In the genomic region with DNA sequence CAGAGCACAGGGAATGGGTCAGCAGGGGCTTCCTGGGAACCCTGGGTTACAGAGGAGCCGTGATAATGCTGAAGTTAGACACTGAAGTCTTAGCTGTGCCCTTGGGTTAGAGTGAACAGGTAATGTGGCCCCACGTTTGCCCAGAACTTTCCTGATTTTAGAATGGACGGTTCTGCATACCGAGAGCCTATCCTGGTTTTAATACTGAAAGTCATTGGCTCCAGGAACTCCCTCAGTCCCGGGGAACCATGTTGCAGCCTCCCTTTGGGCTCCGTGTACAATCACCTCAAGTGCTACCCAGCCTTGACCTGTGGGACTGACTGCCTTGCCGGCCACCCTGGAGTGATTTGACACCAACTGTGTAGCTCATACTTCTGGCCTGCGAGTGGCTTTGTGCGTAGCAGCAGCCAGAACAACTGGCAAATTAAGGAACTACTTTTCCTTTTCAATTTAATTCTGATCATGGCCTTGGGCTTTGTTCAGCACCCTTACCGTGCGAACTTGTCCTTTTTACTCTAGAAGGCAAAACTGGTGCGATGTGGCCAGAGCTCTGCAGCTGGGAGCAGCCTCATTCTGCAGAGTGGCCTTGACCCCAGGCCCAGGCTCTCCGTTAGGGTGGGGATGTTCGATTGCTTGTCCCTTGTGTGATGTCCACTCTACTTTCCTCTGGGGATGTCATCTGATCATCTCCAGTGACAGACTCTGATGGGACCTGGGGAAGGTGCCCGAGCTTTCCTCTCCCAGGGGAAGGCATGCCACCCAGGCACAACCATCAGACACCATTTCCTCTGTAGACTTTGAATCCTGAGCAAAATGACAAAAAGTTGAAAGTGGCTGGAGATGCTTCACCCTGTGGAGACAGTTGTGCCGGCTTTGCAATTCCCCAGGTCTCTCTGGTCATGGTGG, we compare ENCODE assay signal across 22 cellular contexts.
"Had no signal": no experiment of that assay in that cellular context is flagged by ENCODE, and none has a peak within 500 bp of the region (broad histone marks: within the 10 kb centered on the region; RNA-seq: fewer than 3 reads in every experiment).

No MANE protein-coding gene starts in this region.

- H3K9me3 Mint-ChIP-seq: activated CD4-positive, alpha-beta T cell treated with anti-CD3 and anti-CD28 coated beads, Interleukin-2, amount 10 ng/mL, durations not matched to agents 24 days and 14 days had no signal

- DNase-seq: activated B cell treated with CpG ODN at 0.5 μM for 24 hours; activated CD4-positive, alpha-beta T cell treated with anti-CD3 and anti-CD28 coated beads for 1 hour; activated CD4-positive, alpha-beta T cell treated with anti-CD3 and anti-CD28 coated beads, Interleukin-2, amount 10 ng/mL, durations not matched to agents 24 days and 14 days; activated CD4-positive, alpha-beta T cell treated with anti-CD3 and anti-CD28 coated beads, Interleukin-2, amount 50 U/mL, for 48 hours; activated gamma-delta T cell; activated naive CD4-positive, alpha-beta T cell treated with anti-CD3 and anti-CD28 coated beads for 36 hours; activated T-cell treated with anti-CD3 and anti-CD28 coated beads for 4 hours; activated T-cell treated with anti-CD3 and anti-CD28 coated beads, Interleukin-2, amount 50 U/mL, for 48 hours; amygdala; KG1; NCI-H1048; NCI-H146; NCI-H187 treated with DMSO at 0.1 percent for 48 hours; NCI-H2081 treated with DMSO at 0.1 percent for 48 hours; NCI-H446; NCI-H524; SIG-M5; T-helper 17 cell; T-helper 9 cell had no signal

- H3K36me3 Mint-ChIP-seq: brain had no signal

- H3K27ac Mint-ChIP-seq: activated B cell treated with CpG ODN at 0.5 μM for 24 hours; activated CD4-positive, alpha-beta T cell treated with anti-CD3 and anti-CD28 coated beads, Interleukin-2, amount 10 ng/mL, durations not matched to agents 24 days and 14 days; activated naive CD4-positive, alpha-beta T cell treated with anti-CD3 and anti-CD28 coated beads for 36 hours; activated naive CD8-positive, alpha-beta T cell; activated T-helper 17 cell treated with anti-CD3 and anti-CD28 coated beads, Interleukin-2, amount 50 U/mL, for 72 hours; T-helper 17 cell had no signal

- H3K4me1 Mint-ChIP-seq: activated B cell treated with CpG ODN at 0.5 μM for 24 hours; activated CD4-positive, alpha-beta T cell treated with anti-CD3 and anti-CD28 coated beads, Interleukin-2, amount 10 ng/mL, durations not matched to agents 24 days and 14 days; activated T-helper 17 cell treated with anti-CD3 and anti-CD28 coated beads, Interleukin-2, amount 50 U/mL, for 72 hours; T-helper 17 cell had no signal

- ATAC-seq: activated T-helper 17 cell treated with anti-CD3 and anti-CD28 coated beads, Interleukin-2, amount 50 U/mL, for 72 hours; T-helper 17 cell had no signal

- H3K4me3 Mint-ChIP-seq: activated B cell treated with CpG ODN at 0.5 μM for 24 hours; activated CD4-positive, alpha-beta T cell treated with anti-CD3 and anti-CD28 coated beads, Interleukin-2, amount 10 ng/mL, durations not matched to agents 24 days and 14 days; activated naive CD4-positive, alpha-beta T cell treated with anti-CD3 and anti-CD28 coated beads for 36 hours; activated naive CD8-positive, alpha-beta T cell; activated T-helper 17 cell treated with anti-CD3 and anti-CD28 coated beads, Interleukin-2, amount 50 U/mL, for 72 hours; brain; T-helper 17 cell had no signal

- H3K27me3 Mint-ChIP-seq: activated B cell treated with CpG ODN at 0.5 μM for 24 hours; activated CD4-positive, alpha-beta T cell treated with anti-CD3 and anti-CD28 coated beads, Interleukin-2, amount 10 ng/mL, durations not matched to agents 24 days and 14 days; T-helper 17 cell had no signal
